ENCODE assay signal across 8 cellular contexts in genomic region chr6:73644941-73645591, GRCh38. TPM values are rescaled to one million over a fixed set of nuclear protein-coding genes. Genes with fewer than 3 reads are reported as not detected.
A peak's percentile ranks its signal among the peaks of the same experiment; 100 is the strongest.
DNase-seq lines count a peak whose midpoint lies in the region; ATAC-seq and TF ChIP-seq lines count a peak whose summit lies in the region.

No MANE protein-coding gene starts in this region.

- no peaks in the 10 kb centered on the region for H3K9me3 ChIP-seq in CD4-positive, alpha-beta T cell (ENCODE audit: control insufficient read depth, low read length)
- H3K9me3 ChIP-seq in neutrophil, result no peaks in the 10 kb centered on the region

- H3K27me3 ChIP-seq in CD4-positive, alpha-beta T cell (ENCODE audit: control insufficient read depth, insufficient read depth, low read length), result no peaks in the 10 kb centered on the region
- no peaks in the 10 kb centered on the region for H3K27me3 ChIP-seq in neutrophil

- H3K27ac ChIP-seq in CD4-positive, alpha-beta T cell (ENCODE audit: low read depth, low read length), result no peak overlapping the region
- no peak overlapping the region for H3K27ac ChIP-seq in neutrophil

- H3K4me3 ChIP-seq in LNCaP clone FGC (ENCODE audit: low read depth, low read length) (peak overlapping the region; percentile 37), neutrophil (ENCODE audit: low read depth in 1 of 2, low read length in 1 of 2) (peak overlapping the region; percentile 20 to 35)

- ATAC-seq in CD4-positive, alpha-beta T cell (ENCODE audit: poor library complexity), result no peak
- ATAC-seq in HG03378 (IDR thresholded peaks at IDR 0.05; ENCODE audit: unreplicated experiment), result no peak
- ATAC-seq in HG02970 (IDR thresholded peaks at IDR 0.05; ENCODE audit: low FRiP score, unreplicated experiment), result no peak

- peak overlapping the region; percentile 81 for H3K4me3 Mint-ChIP-seq in CD4-positive, alpha-beta T cell
- peak overlapping the region; percentile 82 for H3K4me3 Mint-ChIP-seq in dendritic cell treated with granulocyte-macrophage colony-stimulating factor and Interleukin-4, amounts not matched to agents 40 ng/mL and 50 ng/mL, for 4 days

- peaks cover 40% of the 10 kb centered on the region for H3K36me3 ChIP-seq in neutrophil

- peaks cover 23 to 25% of the 10 kb centered on the region in 2 experiments for H3K4me1 ChIP-seq in neutrophil (ENCODE audit: control insufficient read depth in 1 of 2, insufficient read depth in 1 of 2, low read depth in 1 of 2, low read length in 1 of 2)

- intact Hi-C loops in CD4-positive, alpha-beta T cell (cut with DNase I, micrococcal nuclease), result no loop called here
- intact Hi-C loops in dendritic cell treated with granulocyte-macrophage colony-stimulating factor and Interleukin-4, amounts not matched to agents 40 ng/mL and 50 ng/mL, for 4 days (cut with micrococcal nuclease), result no loop called here

- no peak for TF ChIP-seq CTCF in CD4-positive, alpha-beta T cell (IDR thresholded peaks at IDR 0.05)
- TF ChIP-seq CTCF in LNCaP clone FGC (IDR thresholded peaks at IDR 0.05; ENCODE audit: control insufficient read depth, extremely low read depth, insufficient read depth) (no peak), neutrophil (IDR thresholded peaks at IDR 0.05) (no peak)

- peaks cover 39% of the 10 kb centered on the region for H3K36me3 Mint-ChIP-seq in CD4-positive, alpha-beta T cell (ENCODE audit: low read depth)
- peaks cover 50% of the 10 kb centered on the region for H3K36me3 Mint-ChIP-seq in dendritic cell treated with granulocyte-macrophage colony-stimulating factor and Interleukin-4, amounts not matched to agents 40 ng/mL and 50 ng/mL, for 4 days (ENCODE audit: low read depth)

- no peak for DNase-seq in CD4-positive, alpha-beta T cell
- DNase-seq in LNCaP clone FGC (ENCODE audit: low read depth) (no peak), ecto neural progenitor cell (ENCODE audit: low spot score) (no peak)
- no peak for DNase-seq in stimulated activated naive CD4-positive, alpha-beta T cell treated with Interleukin-2 at 50 U/mL for 16 hours (lab: John Stamatoyannopoulos, UW)

- H3K27ac Mint-ChIP-seq in CD4-positive, alpha-beta T cell, result no peak overlapping the region
- H3K27ac Mint-ChIP-seq in dendritic cell treated with granulocyte-macrophage colony-stimulating factor and Interleukin-4, amounts not matched to agents 40 ng/mL and 50 ng/mL, for 4 days, result peak overlapping the region; percentile 81

- no peaks in the 10 kb centered on the region for H3K27me3 Mint-ChIP-seq in CD4-positive, alpha-beta T cell
- H3K27me3 Mint-ChIP-seq in dendritic cell treated with granulocyte-macrophage colony-stimulating factor and Interleukin-4, amounts not matched to agents 40 ng/mL and 50 ng/mL, for 4 days, result no peaks in the 10 kb centered on the region

- no peaks in the 10 kb centered on the region for H3K9me3 Mint-ChIP-seq in CD4-positive, alpha-beta T cell
- no peaks in the 10 kb centered on the region for H3K9me3 Mint-ChIP-seq in dendritic cell treated with granulocyte-macrophage colony-stimulating factor and Interleukin-4, amounts not matched to agents 40 ng/mL and 50 ng/mL, for 4 days

- CTCF ChIA-PET in CD4-positive, alpha-beta T cell (lab: Charles Lee), result interaction anchor here (0.6 to 0.7 kb wide), 4 partner anchors 14 to 79 kb away, joined by 3 read pairs; no protein-coding TSS in a partner anchor

- POLR2A ChIA-PET in CD4-positive, alpha-beta T cell (lab: Charles Lee), result interaction anchor here (0.7 to 1.3 kb wide), 3 partner anchors 9 to 132 kb away, joined by 3 to 5 read pairs (median 3); partner anchors contain the start of gene SLC17A5

- peaks cover 21% of the 10 kb centered on the region for H3K4me1 Mint-ChIP-seq in CD4-positive, alpha-beta T cell (ENCODE audit: low read depth)
- peaks cover 28% of the 10 kb centered on the region for H3K4me1 Mint-ChIP-seq in dendritic cell treated with granulocyte-macrophage colony-stimulating factor and Interleukin-4, amounts not matched to agents 40 ng/mL and 50 ng/mL, for 4 days (ENCODE audit: low read depth)

RNA-seq across cellular contexts. Expression of gene SLC17A5, which starts 8.7 kb away (rescaled TPM):
- 1 to 10 TPM; 5.3 to 6.2 TPM for total RNA-seq in CD4-positive, alpha-beta T cell

RNA-seq across cellular contexts. Expression of gene CD109, which starts 50.9 kb away (rescaled TPM):
- total RNA-seq in CD4-positive, alpha-beta T cell, result under 1 TPM; 0.75 to 0.80 TPM
